Comparison of ENCODE assay signal across 19 cellular contexts in the genomic region with DNA sequence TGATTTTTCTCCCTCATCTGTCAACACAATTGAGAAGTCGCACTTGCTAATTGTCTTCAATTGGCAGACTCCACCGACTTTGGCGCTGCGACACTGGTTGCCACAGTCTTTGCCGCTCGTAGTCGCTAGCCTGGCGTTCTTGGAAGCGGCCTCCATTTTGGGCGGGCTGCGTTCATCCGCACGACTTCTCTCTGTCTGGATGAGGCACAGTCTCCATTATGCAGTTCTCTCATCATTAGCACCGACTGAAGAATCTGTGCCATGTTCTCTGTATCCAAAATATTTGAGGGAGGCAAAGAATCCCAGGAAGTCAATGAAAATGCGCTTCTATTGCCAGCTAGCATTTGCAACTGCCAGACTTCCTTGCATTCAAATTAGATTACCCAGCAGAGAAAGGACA.
DNase-seq lines count a peak whose midpoint lies in the region; ATAC-seq, FAIRE-seq and TF ChIP-seq lines count a peak whose summit lies in the region.
"Had no signal": no experiment of that assay in that cellular context is flagged by ENCODE, and none has a peak within 500 bp of the region (broad histone marks: within the 10 kb centered on the region; RNA-seq: fewer than 3 reads in every experiment).

No MANE protein-coding gene starts in this region.

- H3K4me3 Mint-ChIP-seq in GM23338: no peak overlapping the region
- H3K4me3 Mint-ChIP-seq: activated CD4-positive, alpha-beta T cell treated with anti-CD3 and anti-CD28 coated beads for 36 hours; activated naive CD8-positive, alpha-beta T cell treated with anti-CD3 and anti-CD28 coated beads, Interleukin-2, amount 10 ng/mL, durations not matched to agents 7 days and 5 days had no signal

- H3F3A ChIP-seq in GM23338 (replicated peaks; ENCODE audit: low read depth): no peaks in the 10 kb centered on the region

- H3K27ac Mint-ChIP-seq in GM23338: no peak overlapping the region
- H3K27ac Mint-ChIP-seq: activated CD4-positive, alpha-beta T cell treated with anti-CD3 and anti-CD28 coated beads for 36 hours; activated naive CD8-positive, alpha-beta T cell treated with anti-CD3 and anti-CD28 coated beads, Interleukin-2, amount 10 ng/mL, durations not matched to agents 7 days and 5 days; activated T-helper 2 cell treated with anti-CD3 and anti-CD28 coated beads, Interferon-gamma antibody, Interleukin-2, Interleukin-4, amounts not matched to agents 10 μg/mL and 5 μg/mL and 100 μg/mL, durations not matched to agents 14 hours and 24 hours and 36 hours had no signal

- ATAC-seq in GM23338 (no peak), K562 (no peak), HG02884 (IDR thresholded peaks at IDR 0.05; ENCODE audit: unreplicated experiment) (no peak), HG02588 (IDR thresholded peaks at IDR 0.05; ENCODE audit: unreplicated experiment) (no peak)
- ATAC-seq: activated CD4-positive, alpha-beta T cell treated with anti-CD3 and anti-CD28 coated beads for 36 hours; left lung; sciatic nerve had no signal

- H3K4me2 ChIP-seq in GM23338: no peak overlapping the region
- H3K4me2 ChIP-seq in K562 (ENCODE audit: insufficient read depth, low read length): no peak overlapping the region; the same call in 1 of the 2 replicates

- H3K9me1 ChIP-seq in K562 (ENCODE audit: control insufficient read depth, insufficient read depth, low read length): no peaks in the 10 kb centered on the region

- no peak for TF ChIP-seq POLR2A in K562 (conservative IDR thresholded peaks at IDR 0.05)

- H3K27ac ChIP-seq in GM23338 (ENCODE audit: low read depth): no peak overlapping the region
- H3K27ac ChIP-seq in K562 (ENCODE audit: extremely low read depth, low read depth, low read length): no peak overlapping the region
- no peak overlapping the region for H3K27ac ChIP-seq in substantia nigra (ENCODE audit: low read depth, low read length, poor library complexity, severe bottlenecking)
- H3K27ac ChIP-seq: left lung had no signal

- H3K27me3 ChIP-seq in GM23338 (ENCODE audit: insufficient read depth): no peaks in the 10 kb centered on the region
- H3K27me3 ChIP-seq in K562 (ENCODE audit: control insufficient read depth in 2 of 2, insufficient read depth in 2 of 2, low read length in 2 of 2): peaks cover 0 to 6% of the 10 kb centered on the region in 2 experiments; a peak in 3 of 5 replicates
- H3K27me3 ChIP-seq: BE2C, left lung had no signal

- POLR2A ChIA-PET in K562 (lab: Yijun Ruan, JAX): interaction anchor here (1.2 kb wide), 1 partner anchor 10 kb away, joined by 5 read pairs; no protein-coding TSS in a partner anchor

- no peaks in the 10 kb centered on the region for H3K9me2 ChIP-seq in GM23338 (ENCODE audit: insufficient read depth)

- DNase-seq in GM23338 (ENCODE audit: low spot score) (no peak), K562 (ENCODE audit: extremely low read depth in 1 of 4, low spot score in 3 of 4) (no peak), inferior parietal cortex (ENCODE audit: extremely low spot score) (peak; percentile 68), substantia nigra (lab: John Stamatoyannopoulos, UW) (peak in 40 of 49 donors; percentile 1 to 54 (median 26)), GDM1 (lab: John Stamatoyannopoulos, UW) (no peak)
- DNase-seq: activated CD4-positive, alpha-beta T cell treated with anti-CD3 and anti-CD28 coated beads for 36 hours; activated naive CD8-positive, alpha-beta T cell treated with anti-CD3 and anti-CD28 coated beads, Interleukin-2, amount 10 ng/mL, durations not matched to agents 7 days and 5 days; BE2C; Calu3; central memory CD4-positive, alpha-beta T cell; HCEC 1CT; left lung; NCI-H187 treated with DMSO at 0.1 percent for 48 hours; stimulated activated naive CD4-positive, alpha-beta T cell; SW 1271 had no signal

- H4K20me1 ChIP-seq in GM23338 (replicated peaks; ENCODE audit: insufficient read depth) (no peaks in the 10 kb centered on the region), K562 (replicated peaks; ENCODE audit: control insufficient read depth, insufficient read depth, low read length) (no peaks in the 10 kb centered on the region)

- peaks cover 10% of the 10 kb centered on the region for H3K4me1 Mint-ChIP-seq in GM23338
- H3K4me1 Mint-ChIP-seq: activated CD4-positive, alpha-beta T cell treated with anti-CD3 and anti-CD28 coated beads for 36 hours; activated naive CD8-positive, alpha-beta T cell treated with anti-CD3 and anti-CD28 coated beads, Interleukin-2, amount 10 ng/mL, durations not matched to agents 7 days and 5 days had no signal

- H3K4me1 ChIP-seq in GM23338 (ENCODE audit: insufficient read depth) (peaks cover 21% of the 10 kb centered on the region; the same call in 1 of the 2 replicates), K562 (replicated peaks in 1 of 2; ENCODE audit: control insufficient read depth in 2 of 2, insufficient read depth in 2 of 2, low read length in 2 of 2) (no peaks in the 10 kb centered on the region)
- H3K4me1 ChIP-seq: BE2C, left lung had no signal

- TF ChIP-seq CTCF in GM23338 (conservative IDR thresholded peaks at IDR 0.05; ENCODE audit: low read depth in 2 of 2): no peak
- no peak for TF ChIP-seq CTCF in K562 (IDR thresholded peaks at IDR 0.05 in 2 of 3, conservative IDR thresholded peaks at IDR 0.05 in 1 of 3; ENCODE audit: insufficient read depth in 2 of 3, low read depth in 1 of 3, low read length in 3 of 3)

- peak overlapping the region; percentile 97 for H2AFZ ChIP-seq in GM23338
- H2AFZ ChIP-seq in K562 (ENCODE audit: low read depth, low read length): peak overlapping the region; percentile 58

- intact Hi-C loops in K562 (cut with micrococcal nuclease): no loop called here

- no peaks in the 10 kb centered on the region for H3K79me2 ChIP-seq in GM23338 (replicated peaks; ENCODE audit: insufficient read depth)
- H3K79me2 ChIP-seq in K562 (ENCODE audit: control insufficient read depth, insufficient read depth, low read length): no peaks in the 10 kb centered on the region

- H3K4me3 ChIP-seq in GM23338: no peak overlapping the region
- H3K4me3 ChIP-seq in K562: no peak overlapping the region
- H3K4me3 ChIP-seq: left lung had no signal

- H3K9ac ChIP-seq in K562 (ENCODE audit: insufficient read depth in 1 of 2, low read depth in 2 of 2, low read length in 2 of 2): no peak overlapping the region

- no peak for TF ChIP-seq EP300 in K562 (IDR thresholded peaks at IDR 0.05; ENCODE audit: low read length)

- no peaks in the 10 kb centered on the region for H3K36me3 Mint-ChIP-seq in GM23338 (ENCODE audit: low read depth)
- H3K36me3 Mint-ChIP-seq: activated naive CD8-positive, alpha-beta T cell treated with anti-CD3 and anti-CD28 coated beads, Interleukin-2, amount 10 ng/mL, durations not matched to agents 7 days and 5 days had no signal

- no peak for FAIRE-seq in K562 (lab: Jason Lieb, UNC)

- CTCF ChIA-PET in K562 (lab: Yijun Ruan, JAX; ENCODE audit: low intra/inter-chr PET ratio): no interaction called here

- H3K36me3 ChIP-seq in GM23338 (ENCODE audit: insufficient read depth) (no peaks in the 10 kb centered on the region), K562 (ENCODE audit: control insufficient read depth, insufficient read depth, low read length) (no peaks in the 10 kb centered on the region)
- H3K36me3 ChIP-seq: BE2C, left lung had no signal

- H3K27me3 Mint-ChIP-seq in GM23338 (ENCODE audit: insufficient read depth, low read depth, poor library complexity): peaks cover 2% of the 10 kb centered on the region
- H3K27me3 Mint-ChIP-seq: activated naive CD8-positive, alpha-beta T cell treated with anti-CD3 and anti-CD28 coated beads, Interleukin-2, amount 10 ng/mL, durations not matched to agents 7 days and 5 days had no signal

- in situ Hi-C loops in K562 (cut with MboI): no loop called here

- H3K9me3 Mint-ChIP-seq in GM23338: no peaks in the 10 kb centered on the region
- H3K9me3 Mint-ChIP-seq: activated naive CD8-positive, alpha-beta T cell treated with anti-CD3 and anti-CD28 coated beads, Interleukin-2, amount 10 ng/mL, durations not matched to agents 7 days and 5 days; activated T-helper 2 cell treated with anti-CD3 and anti-CD28 coated beads, Interferon-gamma antibody, Interleukin-2, Interleukin-4, amounts not matched to agents 10 μg/mL and 5 μg/mL and 100 μg/mL, durations not matched to agents 14 hours and 24 hours and 36 hours had no signal

- TF ChIP-seq RAD21 in K562 (CRISPR knock-in tag; conservative IDR thresholded peaks at IDR 0.05 in 1 of 2, IDR thresholded peaks at IDR 0.05 in 1 of 2): no peak

- no TSS peak for BruUV-seq in K562 (replicated peaks; lab: Mats Ljungman, UMichigan)

- H3K9me3 ChIP-seq in K562 (replicated peaks; ENCODE audit: control insufficient read depth, insufficient read depth, low read depth, low read length): no peaks in the 10 kb centered on the region
- H3K9me3 ChIP-seq: BE2C, left lung had no signal

- 2% methylated on average over 15 of the region's 15 CpGs for whole genome bisulfite sequencing in K562 (ENCODE audit: insufficient coverage, low coverage, missing lambda C conversion rate)

TF ChIP-seq in K562, 482 proteins besides CTCF, POLR2A, EP300 and RAD21:
- TF ChIP-seq POLR3G (IDR thresholded peaks at IDR 0.05; ENCODE audit: extremely low read depth, insufficient read length, insufficient replicate concordance): no peak
- TF ChIP-seq YY1 (IDR thresholded peaks at IDR 0.05; ENCODE audit: borderline replicate concordance in 1 of 3, control insufficient read depth in 1 of 3, extremely low read depth in 1 of 3, insufficient read depth in 3 of 3, insufficient read length in 1 of 3, insufficient replicate concordance in 2 of 3, low read depth in 1 of 3, low read length in 2 of 3): peak in 1 of 3 experiments; percentile 18

Comparison
In these comparisons a context has a peak if more than half of its experiments do, and no peak if none do; other contexts are left out.
1. DNase-seq: peak in inferior parietal cortex (single experiment) and substantia nigra (40 of 49); none in GM23338 (single experiment), K562 (0 of 4) and GDM1 (single experiment).